ENCODE assay signal across 8 cellular contexts in genomic region chr1:23529146-23530088, GRCh38. TPM values are rescaled to one million over a fixed set of nuclear protein-coding genes. Genes with fewer than 3 reads are reported as not detected.
DNase-seq lines count a peak whose midpoint lies in the region; ATAC-seq and TF ChIP-seq lines count a peak whose summit lies in the region.

No MANE protein-coding gene starts in this region.

- BruUV-seq in PC-3 (replicated peaks; lab: Mats Ljungman, UMichigan) = no TSS peak

- H3K27me3 Mint-ChIP-seq in activated CD8-positive, alpha-beta memory T cell treated with anti-CD3 and anti-CD28 coated beads, Interleukin-2, amount 10 ng/mL, durations not matched to agents 7 days and 5 days = no peaks in the 10 kb centered on the region
- H3K27me3 Mint-ChIP-seq in stimulated activated naive CD8-positive, alpha-beta T cell treated with anti-CD3 and anti-CD28 coated beads, Interleukin-15, Interleukin-2, amounts not matched to agents 100 ng/mL and 50 ng/mL, for 24 hours = no peaks in the 10 kb centered on the region

- no peaks in the 10 kb centered on the region for H3K9me3 ChIP-seq in PC-3 (ENCODE audit: low read length)

- H3K36me3 ChIP-seq in PC-3 (ENCODE audit: low read depth, low read length) = no peaks in the 10 kb centered on the region

- peak overlapping the region; percentile 97 for H3K4me2 ChIP-seq in PC-3 (ENCODE audit: low read length)

- H3K4me3 Mint-ChIP-seq in activated CD8-positive, alpha-beta memory T cell treated with anti-CD3 and anti-CD28 coated beads, Interleukin-2, amount 10 ng/mL, durations not matched to agents 7 days and 5 days = peak overlapping the region; percentile 91
- H3K4me3 Mint-ChIP-seq in stimulated activated naive CD8-positive, alpha-beta T cell treated with anti-CD3 and anti-CD28 coated beads, Interleukin-15, Interleukin-2, amounts not matched to agents 100 ng/mL and 50 ng/mL, for 24 hours = peak overlapping the region; percentile 85

- peak overlapping the region; percentile 83 for H3K9ac ChIP-seq in PC-3 (ENCODE audit: low read length)

- peaks cover 36% of the 10 kb centered on the region for H3K36me3 Mint-ChIP-seq in activated CD8-positive, alpha-beta memory T cell treated with anti-CD3 and anti-CD28 coated beads, Interleukin-2, amount 10 ng/mL, durations not matched to agents 7 days and 5 days
- H3K36me3 Mint-ChIP-seq in stimulated activated naive CD8-positive, alpha-beta T cell treated with anti-CD3 and anti-CD28 coated beads, Interleukin-15, Interleukin-2, amounts not matched to agents 100 ng/mL and 50 ng/mL, for 24 hours (ENCODE audit: low read depth) = peaks cover 3% of the 10 kb centered on the region

- CTCF ChIA-PET in activated CD8-positive, alpha-beta memory T cell treated with anti-CD3 and anti-CD28 coated beads, Interleukin-2, amount 10 ng/mL, durations not matched to agents 7 days and 5 days (lab: Charles Lee) = interaction anchor here (0.9 to 21.2 kb wide), 19 partner anchors 9 to 214 kb away, joined by 3 to 308 read pairs (median 7); partner anchors contain the start of genes ELOA and RPL11
- CTCF ChIA-PET in PC-3 (lab: Charles Lee) = no interaction called here

- DNase-seq in activated CD8-positive, alpha-beta memory T cell treated with anti-CD3 and anti-CD28 coated beads, Interleukin-2, amount 10 ng/mL, durations not matched to agents 7 days and 5 days = no peak
- DNase-seq in activated CD8-positive, alpha-beta memory T cell treated with anti-CD3 and anti-CD28 coated beads, Interleukin-2, amount 50 U/mL, for 4 hours = no peak
- DNase-seq in PC-3 = peak; percentile 27
- DNase-seq in epithelial cell of esophagus (ENCODE audit: low read depth) = peak; percentile 24
- DNase-seq in occipital lobe (lab: John Stamatoyannopoulos, UW) = no peak

- H3K4me3 ChIP-seq in PC-3 (ENCODE audit: low read length) (peak overlapping the region; percentile 71), epithelial cell of esophagus (ENCODE audit: low read length) (no peak overlapping the region)

- no peaks in the 10 kb centered on the region for H3K9me2 ChIP-seq in PC-3 (replicated peaks; ENCODE audit: low read length)

- no peaks in the 10 kb centered on the region for H4K20me1 ChIP-seq in PC-3 (ENCODE audit: low read length)

- H3K27ac Mint-ChIP-seq in activated CD8-positive, alpha-beta memory T cell treated with anti-CD3 and anti-CD28 coated beads, Interleukin-2, amount 10 ng/mL, durations not matched to agents 7 days and 5 days = peak overlapping the region; percentile 89
- H3K27ac Mint-ChIP-seq in stimulated activated naive CD8-positive, alpha-beta T cell treated with anti-CD3 and anti-CD28 coated beads, Interleukin-15, Interleukin-2, amounts not matched to agents 100 ng/mL and 50 ng/mL, for 24 hours = peak overlapping the region; percentile 65

- peaks cover 80% of the 10 kb centered on the region for H3K4me1 Mint-ChIP-seq in activated CD8-positive, alpha-beta memory T cell treated with anti-CD3 and anti-CD28 coated beads, Interleukin-2, amount 10 ng/mL, durations not matched to agents 7 days and 5 days
- peaks cover 90% of the 10 kb centered on the region for H3K4me1 Mint-ChIP-seq in stimulated activated naive CD8-positive, alpha-beta T cell treated with anti-CD3 and anti-CD28 coated beads, Interleukin-15, Interleukin-2, amounts not matched to agents 100 ng/mL and 50 ng/mL, for 24 hours (ENCODE audit: low read depth)

- intact Hi-C loops in PC-3 (cut with micrococcal nuclease) = no loop called here

- H3K4me1 ChIP-seq in PC-3 (ENCODE audit: insufficient read depth, low read length) = peaks cover 63% of the 10 kb centered on the region

- no peaks in the 10 kb centered on the region for H3K27me3 ChIP-seq in PC-3 (ENCODE audit: low read length)

- no peak for ATAC-seq in activated CD8-positive, alpha-beta memory T cell treated with anti-CD3 and anti-CD28 coated beads, Interleukin-2, amount 10 ng/mL, durations not matched to agents 7 days and 5 days
- ATAC-seq in PC-3 = no peak
- no peak for ATAC-seq in GM19324 (IDR thresholded peaks at IDR 0.05; ENCODE audit: low FRiP score, unreplicated experiment)
- no peak for ATAC-seq in GM19452 (IDR thresholded peaks at IDR 0.05; ENCODE audit: unreplicated experiment)

- H3F3A ChIP-seq in PC-3 (ENCODE audit: low read length, unreplicated experiment) = no peaks in the 10 kb centered on the region

- no peak overlapping the region for H3K27ac ChIP-seq in PC-3 (ENCODE audit: low read length)

- H3K9me3 Mint-ChIP-seq in activated CD8-positive, alpha-beta memory T cell treated with anti-CD3 and anti-CD28 coated beads, Interleukin-2, amount 10 ng/mL, durations not matched to agents 7 days and 5 days (ENCODE audit: low read depth) = no peaks in the 10 kb centered on the region
- H3K9me3 Mint-ChIP-seq in stimulated activated naive CD8-positive, alpha-beta T cell treated with anti-CD3 and anti-CD28 coated beads, Interleukin-15, Interleukin-2, amounts not matched to agents 100 ng/mL and 50 ng/mL, for 24 hours = no peaks in the 10 kb centered on the region

- H3K79me2 ChIP-seq in PC-3 (ENCODE audit: low read length) = peaks cover 15% of the 10 kb centered on the region

- no peak for TF ChIP-seq CTCF in PC-3 (conservative IDR thresholded peaks at IDR 0.05; ENCODE audit: low read depth, low read length)
- no peak for TF ChIP-seq CTCF in epithelial cell of esophagus (IDR thresholded peaks at IDR 0.05; ENCODE audit: insufficient read depth, low read depth, low read length, missing control alignments)

- POLR2A ChIA-PET in PC-3 (lab: Charles Lee; ENCODE audit: unreplicated experiment) = no interaction called here

- no peak overlapping the region for H2AFZ ChIP-seq in PC-3 (ENCODE audit: low read length)

RNA-seq across cellular contexts. Expression of gene E2F2, which starts 1.6 kb away (rescaled TPM):
- 100 to 1,000 TPM in 1 of 2 experiments, 10 to 100 TPM in 1; 77.4 to 103 TPM for total RNA-seq in activated CD8-positive, alpha-beta memory T cell treated with anti-CD3 and anti-CD28 coated beads, Interleukin-2, amount 10 ng/mL, durations not matched to agents 7 days and 5 days
- total RNA-seq in PC-3 (2014; rRNA removed) (7.0 and 8.3 TPM in 2 replicates), occipital lobe (0.78 TPM)

RNA-seq across cellular contexts. Expression of gene ID3, which starts 29.9 kb away (rescaled TPM):
- total RNA-seq in activated CD8-positive, alpha-beta memory T cell treated with anti-CD3 and anti-CD28 coated beads, Interleukin-2, amount 10 ng/mL, durations not matched to agents 7 days and 5 days = 10 to 100 TPM; 14.4 to 34.2 TPM
- total RNA-seq in PC-3 (2014; rRNA removed) (77.7 and 92.5 TPM in 2 replicates), occipital lobe (30.3 TPM)

RNA-seq across cellular contexts. Expression of gene ASAP3, which starts 45.4 kb away (rescaled TPM):
- under 1 TPM in 1 of 2 experiments, not detected in 1; 0.35 TPM for total RNA-seq in activated CD8-positive, alpha-beta memory T cell treated with anti-CD3 and anti-CD28 coated beads, Interleukin-2, amount 10 ng/mL, durations not matched to agents 7 days and 5 days
- 12.8 and 17.0 TPM in 2 replicates for total RNA-seq in PC-3 (2014; rRNA removed)
- 10.0 TPM for total RNA-seq in occipital lobe

Comparison
In these comparisons a context has a peak if more than half of its experiments do, and no peak if none do; other contexts are left out.
1. DNase-seq: peak in PC-3 (single experiment) and epithelial cell of esophagus (single experiment); none in activated CD8-positive, alpha-beta memory T cell treated with anti-CD3 and anti-CD28 coated beads, Interleukin-2, amount 10 ng/mL, durations not matched to agents 7 days and 5 days (single experiment), activated CD8-positive, alpha-beta memory T cell treated with anti-CD3 and anti-CD28 coated beads, Interleukin-2, amount 50 U/mL, for 4 hours (single experiment) and occipital lobe (single experiment).